In genomic region chr21:39536835-39537234, GRCh38 we compare ENCODE assay signal across 23 cellular contexts.
"Had no signal": no experiment of that assay in that cellular context is flagged by ENCODE, and none has a peak within 500 bp of the region (broad histone marks: within the 10 kb centered on the region; RNA-seq: fewer than 3 reads in every experiment).

No MANE protein-coding gene starts in this region.

- DNase-seq: IMR-90, Karpas-422, KG1, MG63, NCI-H1092, NCI-H1105 treated with DMSO at 0.1 percent for 48 hours, NCI-H1417 treated with DMSO at 0.1 percent for 48 hours, NCI-H146, NCI-H1694 treated with DMSO at 0.1 percent for 48 hours, NCI-H1930, NCI-H2081, NCI-H2107, NCI-H2227 treated with DMSO at 0.1 percent for 48 hours, NCI-H524, NCI-H526 treated with DMSO at 0.1 percent for 48 hours, NCI-H774, Right ventricle myocardium superior, RPMI8226, SIG-M5, SW 1271 had no signal

- H3K4me3 ChIP-seq: MG63, SJSA1, SK-N-MC had no signal

- H3K27me3 ChIP-seq: MG63, SJSA1 had no signal

- H3K36me3 ChIP-seq: MG63, SJSA1 had no signal

- H3K9me3 ChIP-seq: MG63, SJSA1 had no signal

- H3K27ac ChIP-seq: SJSA1, SK-N-MC had no signal

- H3K4me1 ChIP-seq: SJSA1 had no signal

- ATAC-seq: HepG2 had no signal
